35 cellular contexts compared by ENCODE assay signal in the genomic region with DNA sequence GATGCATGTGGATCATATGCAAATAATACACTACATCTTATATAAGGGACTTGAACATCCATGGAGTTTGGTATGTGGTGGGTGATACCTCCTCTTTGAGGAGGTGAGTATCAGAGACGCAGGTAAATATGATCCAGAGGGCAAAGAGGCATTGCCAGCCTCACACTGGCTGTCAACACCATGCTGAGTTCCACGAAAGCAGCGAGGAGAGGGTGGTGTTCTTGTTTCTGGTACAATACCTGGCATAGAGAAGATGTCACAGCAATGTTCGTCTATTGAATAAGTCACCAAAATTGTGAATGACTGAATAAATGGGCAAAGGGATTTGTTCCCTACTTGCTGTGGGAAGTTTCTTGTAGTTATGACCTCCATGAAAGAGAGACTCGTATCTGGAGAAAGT.
"Had no signal": no experiment of that assay in that cellular context is flagged by ENCODE, and none has a peak within 500 bp of the region (broad histone marks: within the 10 kb centered on the region; RNA-seq: fewer than 3 reads in every experiment).

No MANE protein-coding gene starts in this region.

- H3K4me3 ChIP-seq: MG63 had no signal

- H3K36me3 ChIP-seq: MG63 had no signal

- DNase-seq: Karpas-422, Kasumi-1, MG63, MM.1S, MV-4-11, NCI-H1048, NCI-H1092, NCI-H1092 treated with DMSO at 0.1 percent for 48 hours, NCI-H1105, NCI-H1105 treated with DMSO at 0.1 percent for 48 hours, NCI-H1417, NCI-H1417 treated with DMSO at 0.1 percent for 48 hours, NCI-H1436, NCI-H1436 treated with DMSO at 0.1 percent for 48 hours, NCI-H146, NCI-H1694, NCI-H1694 treated with DMSO at 0.1 percent for 48 hours, NCI-H187, NCI-H187 treated with DMSO at 0.1 percent for 48 hours, NCI-H1930, NCI-H2029, NCI-H2029 treated with DMSO at 0.1 percent for 48 hours, NCI-H2081, NCI-H2081 treated with DMSO at 0.1 percent for 48 hours, NCI-H2107, NCI-H2171, NCI-H2171 treated with DMSO at 0.1 percent for 48 hours, NCI-H2227 treated with DMSO at 0.1 percent for 48 hours, NCI-H226, NCI-H345, NCI-H446, NCI-H446 treated with DMSO at 0.1 percent for 48 hours, NCI-H510A, NCI-H510A treated with DMSO at 0.1 percent for 48 hours, NCI-H524 had no signal

- H3K9me3 ChIP-seq: MG63 had no signal

- H3K27me3 ChIP-seq: MG63 had no signal
